Comparison of ENCODE assay signal across 12 cellular contexts in the genomic region with DNA sequence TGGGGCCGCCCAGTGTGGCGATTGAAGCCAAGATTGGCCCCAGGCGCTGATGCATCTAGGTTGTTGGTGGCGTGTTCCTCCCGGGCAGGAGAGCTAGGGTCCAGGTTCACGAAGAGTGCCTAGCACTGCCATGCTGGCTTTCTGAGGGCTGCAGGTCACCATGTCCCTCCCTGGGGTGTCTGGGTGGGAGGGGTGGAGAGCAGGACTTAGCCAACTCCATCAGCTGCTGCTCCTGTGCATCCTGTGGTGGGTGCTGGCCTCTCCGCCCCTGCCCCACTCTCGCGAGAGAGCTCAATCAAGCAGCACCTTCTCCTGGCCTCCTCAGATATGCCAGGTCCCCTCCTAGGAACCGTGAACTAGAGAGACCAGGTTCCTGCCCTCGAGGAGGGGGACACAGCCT. TPM values are rescaled to one million over a fixed set of nuclear protein-coding genes. Genes with fewer than 3 reads are reported as not detected.
DNase-seq lines count a peak whose midpoint lies in the region; ATAC-seq and TF ChIP-seq lines count a peak whose summit lies in the region.
"Had no signal": no experiment of that assay in that cellular context is flagged by ENCODE, and none has a peak within 500 bp of the region (broad histone marks: within the 10 kb centered on the region; RNA-seq: fewer than 3 reads in every experiment).

No MANE protein-coding gene starts in this region.

- H3K27ac ChIP-seq in BLaER1 treated with 17β-estradiol and CSF1 and Interleukin-3, amounts not matched to agents 10 nM and 100 nM, result no peak overlapping the region
- no peak overlapping the region for H3K27ac ChIP-seq in GM23338 (ENCODE audit: low read depth)

- no peak overlapping the region for H3K27ac Mint-ChIP-seq in GM23338
- peak overlapping the region; percentile 58 for H3K27ac Mint-ChIP-seq in activated naive CD8-positive, alpha-beta T cell
- peak overlapping the region in 8 of 10 donors; percentile 24 to 96 (median 60) for H3K27ac Mint-ChIP-seq in naive thymus-derived CD8-positive, alpha-beta T cell

- peaks cover 0 to 7% (median 0%) of the 10 kb centered on the region in 11 experiments; a peak in 1 of 22 replicates for H3K27me3 ChIP-seq in BLaER1 treated with 17β-estradiol and CSF1 and Interleukin-3, amounts not matched to agents 10 nM and 100 nM
- peaks cover under 1% of the 10 kb centered on the region; the same call in 1 of the 2 replicates for H3K27me3 ChIP-seq in GM23338 (ENCODE audit: insufficient read depth)
- H3K27me3 ChIP-seq: MG63 had no signal

- no peak for DNase-seq in GM23338 (ENCODE audit: low spot score)
- DNase-seq in naive thymus-derived CD8-positive, alpha-beta T cell, result no peak
- DNase-seq in HCEC 1CT, result no peak
- DNase-seq in NCI-H146 (lab: John Stamatoyannopoulos, UW), result no peak
- no peak for DNase-seq in stimulated activated CD4-positive, alpha-beta T cell treated with anti-CD3 and anti-CD28 coated beads, Interleukin-1b, Interleukin-23, amount 100 ng/mL, for 48 hours
- DNase-seq: CD8-positive, alpha-beta memory T cell; MG63; NCI-H2081; NCI-H82; SHP77 treated with DMSO at 0.1 percent for 48 hours had no signal

- H3K9me3 Mint-ChIP-seq in GM23338, result no peaks in the 10 kb centered on the region; the same call in 2 of the 3 replicates
- H3K9me3 Mint-ChIP-seq in activated naive CD8-positive, alpha-beta T cell (ENCODE audit: low read depth), result no peaks in the 10 kb centered on the region
- no peaks in the 10 kb centered on the region for H3K9me3 Mint-ChIP-seq in naive thymus-derived CD8-positive, alpha-beta T cell
- H3K9me3 Mint-ChIP-seq: CD8-positive, alpha-beta memory T cell had no signal

- H3F3A ChIP-seq in GM23338 (replicated peaks; ENCODE audit: low read depth), result 0 out of 2 replicates have a peak, but pooled peaks cover 6% of the 10 kb centered on the region

- peak overlapping the region; percentile 96; the same call in 2 of the 3 replicates for H3K4me3 Mint-ChIP-seq in GM23338
- H3K4me3 Mint-ChIP-seq in activated naive CD8-positive, alpha-beta T cell, result peak overlapping the region; percentile 94
- H3K4me3 Mint-ChIP-seq in naive thymus-derived CD8-positive, alpha-beta T cell, result peak overlapping the region in 7 of 10 donors; percentile 90 to 95 (median 93)

- H2AFZ ChIP-seq in GM23338, result no peak overlapping the region

- H3K4me1 ChIP-seq in BLaER1 treated with 17β-estradiol and CSF1 and Interleukin-3, amounts not matched to agents 10 nM and 100 nM, result peaks cover 48 to 77% (median 52%) of the 10 kb centered on the region in 10 experiments
- peaks cover 4% of the 10 kb centered on the region; the same call in 1 of the 2 replicates for H3K4me1 ChIP-seq in GM23338 (ENCODE audit: insufficient read depth)

- H3K9me3 ChIP-seq in BLaER1 treated with 17β-estradiol and CSF1 and Interleukin-3, amounts not matched to agents 10 nM and 100 nM (replicated peaks in 1 of 11), result no peaks in the 10 kb centered on the region
- H3K9me3 ChIP-seq: MG63 had no signal

- H3K36me3 ChIP-seq in BLaER1 treated with 17β-estradiol and CSF1 and Interleukin-3, amounts not matched to agents 10 nM and 100 nM, result peaks cover 14 to 60% (median 58%) of the 10 kb centered on the region in 11 experiments; a peak in 21 of 22 replicates
- H3K36me3 ChIP-seq in GM23338 (ENCODE audit: insufficient read depth), result no peaks in the 10 kb centered on the region

- H3K9ac ChIP-seq in BLaER1 treated with 17β-estradiol and CSF1 and Interleukin-3, amounts not matched to agents 10 nM and 100 nM, result peak overlapping the region in 4 of 11 experiments; percentile 89 to 96 (median 94); a peak in 2 of 22 replicates

- TF ChIP-seq CTCF in GM23338 (conservative IDR thresholded peaks at IDR 0.05; ENCODE audit: low read depth in 2 of 2), result no peak

- peak overlapping the region; percentile 91 to 99 (median 97); a peak in 21 of 22 replicates for H3K4me2 ChIP-seq in BLaER1 treated with 17β-estradiol and CSF1 and Interleukin-3, amounts not matched to agents 10 nM and 100 nM
- no peak overlapping the region for H3K4me2 ChIP-seq in GM23338

- POLR2A ChIA-PET in naive thymus-derived CD8-positive, alpha-beta T cell (lab: Charles Lee), result interaction anchor here (0.8 to 3.6 kb wide), 3 partner anchors 10 to 197 kb away, joined by 3 to 12 read pairs (median 11); partner anchors contain the start of genes BAG5, COA8 and EIF5

- peaks cover 16% of the 10 kb centered on the region for H3K27me3 Mint-ChIP-seq in GM23338 (ENCODE audit: insufficient read depth, low read depth, poor library complexity)
- no peaks in the 10 kb centered on the region for H3K27me3 Mint-ChIP-seq in activated naive CD8-positive, alpha-beta T cell
- H3K27me3 Mint-ChIP-seq in naive thymus-derived CD8-positive, alpha-beta T cell, result peaks cover 0 to 2% (median 0%) of the 10 kb centered on the region in 5 donors

- H3K9me2 ChIP-seq in GM23338 (ENCODE audit: insufficient read depth), result no peaks in the 10 kb centered on the region

- H3K4me1 Mint-ChIP-seq in GM23338, result peaks cover 19% of the 10 kb centered on the region
- peaks cover 31% of the 10 kb centered on the region for H3K4me1 Mint-ChIP-seq in activated naive CD8-positive, alpha-beta T cell (ENCODE audit: low read depth)
- peaks cover 19 to 52% (median 40%) of the 10 kb centered on the region in 4 donors for H3K4me1 Mint-ChIP-seq in naive thymus-derived CD8-positive, alpha-beta T cell

- no peak for ATAC-seq in GM23338
- ATAC-seq in naive thymus-derived CD8-positive, alpha-beta T cell, result no peak

- H3K36me3 Mint-ChIP-seq in GM23338 (ENCODE audit: low read depth), result peaks cover 4% of the 10 kb centered on the region; the same call in 1 of the 3 replicates
- H3K36me3 Mint-ChIP-seq in activated naive CD8-positive, alpha-beta T cell, result no peaks in the 10 kb centered on the region
- peaks cover 0 to 4% (median 0%) of the 10 kb centered on the region in 3 donors for H3K36me3 Mint-ChIP-seq in naive thymus-derived CD8-positive, alpha-beta T cell

- peaks cover 22% of the 10 kb centered on the region for H3K79me2 ChIP-seq in GM23338 (replicated peaks; ENCODE audit: insufficient read depth)

- H4K20me1 ChIP-seq in BLaER1 treated with 17β-estradiol and CSF1 and Interleukin-3, amounts not matched to agents 10 nM and 100 nM, result peaks cover 5 to 76% (median 65%) of the 10 kb centered on the region in 11 experiments; a peak in 20 of 22 replicates
- H4K20me1 ChIP-seq in GM23338 (replicated peaks; ENCODE audit: insufficient read depth), result peaks cover 10% of the 10 kb centered on the region

- H3K4me3 ChIP-seq in BLaER1 treated with 17β-estradiol and CSF1 and Interleukin-3, amounts not matched to agents 10 nM and 100 nM, result peak overlapping the region in 5 of 10 experiments; percentile 11 to 100 (median 97); a peak in 6 of 20 replicates
- H3K4me3 ChIP-seq in GM23338, result no peak overlapping the region

TF ChIP-seq in GM23338, 12 proteins besides CTCF, POLR2A, EP300 and RAD21:
- TF ChIP-seq CREB1 (CRISPR knock-in tag; IDR thresholded peaks at IDR 0.05; ENCODE audit: low read depth), result no peak
- no peak for TF ChIP-seq NANOG (IDR thresholded peaks at IDR 0.05; ENCODE audit: borderline replicate concordance)
- no peak for TF ChIP-seq POLR2AphosphoS5 (IDR thresholded peaks at IDR 0.05; ENCODE audit: low read depth)
- TF ChIP-seq STAT1 (IDR thresholded peaks at IDR 0.05; ENCODE audit: unreplicated experiment), result no peak

RNA-seq across cellular contexts. Expression of gene TRMT61A, which starts 1.8 kb away (rescaled TPM):
- 22.0 and 28.2 TPM in 2 replicates for total RNA-seq in GM23338 (2014; rRNA removed; shearing (Covaris generic))
- polyA plus RNA-seq in GM23338 (2016; fragmentation: Nextera tagmentation; extraction: Ambion mirVana), result 13.2 and 13.4 TPM in 2 replicates
- total RNA-seq in naive thymus-derived CD8-positive, alpha-beta T cell, result 10 to 100 TPM; 15.3 to 16.7 TPM
- 10 to 100 TPM in 1 of 3 donors, 1 to 10 TPM in 2; 6.7 to 11.2 (median 7.0) TPM for polyA plus RNA-seq in naive thymus-derived CD8-positive, alpha-beta T cell

RNA-seq across cellular contexts. Expression of gene CKB, which starts 8.2 kb away (rescaled TPM):
- total RNA-seq in GM23338 (2014; rRNA removed; shearing (Covaris generic)), result 504 and 604 TPM in 2 replicates
- 846 and 852 TPM in 2 replicates for polyA plus RNA-seq in GM23338 (2016; fragmentation: Nextera tagmentation; extraction: Ambion mirVana)
- total RNA-seq in naive thymus-derived CD8-positive, alpha-beta T cell, result under 1 TPM in 1 of 2 experiments, not detected in 1; 0.69 TPM
- 1 to 10 TPM in 1 of 3 donors, not detected in 2; 1.8 TPM for polyA plus RNA-seq in naive thymus-derived CD8-positive, alpha-beta T cell

RNA-seq across cellular contexts. Expression of gene BAG5, which starts 31.6 kb away (rescaled TPM):
- total RNA-seq in GM23338 (2014; rRNA removed; shearing (Covaris generic)), result 25.4 and 29.2 TPM in 2 replicates
- 16.4 and 21.1 TPM in 2 replicates for polyA plus RNA-seq in GM23338 (2016; fragmentation: Nextera tagmentation; extraction: Ambion mirVana)
- total RNA-seq in naive thymus-derived CD8-positive, alpha-beta T cell, result 10 to 100 TPM; 41.1 to 46.9 TPM
- polyA plus RNA-seq in naive thymus-derived CD8-positive, alpha-beta T cell, result 10 to 100 TPM; 39.0 to 48.5 (median 47.5) TPM

RNA-seq across cellular contexts. Expression of gene COA8, which starts 31.9 kb away (rescaled TPM):
- total RNA-seq in GM23338 (2014; rRNA removed; shearing (Covaris generic)), result 61.3 and 82.6 TPM in 2 replicates
- polyA plus RNA-seq in GM23338 (2016; fragmentation: Nextera tagmentation; extraction: Ambion mirVana), result 129 and 130 TPM in 2 replicates
- 10 to 100 TPM; 27.4 to 29.1 TPM for total RNA-seq in naive thymus-derived CD8-positive, alpha-beta T cell
- polyA plus RNA-seq in naive thymus-derived CD8-positive, alpha-beta T cell, result 10 to 100 TPM; 47.3 to 72.0 (median 48.2) TPM

Comparison
In these comparisons a context has a peak if more than half of its experiments do, and no peak if none do; other contexts are left out.
1. RNA of gene CKB, which starts 8.2 kb away (total RNA-seq): 504 to 604 TPM in GM23338; 0.69 TPM in naive thymus-derived CD8-positive, alpha-beta T cell; every median in the first group is over 100 times any median in the second.
2. Peak in every context shown above with its lines, with median percentiles within 50 percentile points of each other: H3K4me3 Mint-ChIP-seq.